20 cellular contexts compared by ENCODE assay signal in the genomic region with DNA sequence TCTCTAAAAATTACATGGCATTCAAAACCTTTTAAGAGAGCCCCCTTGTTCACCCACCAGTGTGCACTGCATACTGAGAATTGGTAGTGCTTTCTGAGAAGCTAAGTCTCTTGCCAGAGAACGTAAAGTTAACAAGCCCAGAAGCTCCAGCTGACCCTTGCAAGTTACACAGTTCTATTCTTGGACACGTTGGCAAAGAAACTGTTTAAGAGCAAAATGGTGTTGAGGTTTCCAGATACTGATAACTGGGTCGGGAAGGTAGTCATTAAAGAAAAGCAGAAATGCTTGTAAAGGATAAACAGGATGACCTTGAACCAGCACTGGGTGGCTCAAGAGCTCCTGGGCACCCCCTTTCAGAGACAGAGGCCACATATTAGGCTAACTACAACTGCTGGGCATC.
DNase-seq lines count a peak whose midpoint lies in the region; ATAC-seq and TF ChIP-seq lines count a peak whose summit lies in the region.
"Had no signal": no experiment of that assay in that cellular context is flagged by ENCODE, and none has a peak within 500 bp of the region (broad histone marks: within the 10 kb centered on the region; RNA-seq: fewer than 3 reads in every experiment).

No MANE protein-coding gene starts in this region.

- H3K27ac ChIP-seq in VCaP (peak overlapping the region; percentile 47), left ventricle myocardium inferior (replicated peaks) (peak overlapping the region; percentile 33), psoas muscle (peak overlapping the region; percentile 88), SJCRH30 (no peak overlapping the region)
- H3K27ac ChIP-seq: C4-2B had no signal

- 19 to 24% (median 23%) methylated on average over 3 of the region's 3 CpGs for WGBS in psoas muscle, 3 donors

- DNase-seq in NCI-H69 (lab: John Stamatoyannopoulos, UW) (peak; percentile 23), left ventricle myocardium inferior (no peak), psoas muscle (no peak), SJCRH30 (no peak), cerebellum (ENCODE audit: low spot score) (no peak)
- DNase-seq in activated effector memory CD4-positive, alpha-beta T cell treated with Interleukin-2 at 50 U/mL for 16 hours: no peak
- DNase-seq: DMS 273 treated with DMSO at 0.1 percent for 48 hours, DND-41, HFFc6, KG1, NCI-H1092, NCI-H146, NCI-H2029 treated with DMSO at 0.1 percent for 48 hours, NCI-H2171, NCI-H526 treated with DMSO at 0.1 percent for 48 hours, SHP77 treated with DMSO at 0.1 percent for 48 hours had no signal

- peaks cover 32% of the 10 kb centered on the region for H3K4me1 ChIP-seq in left ventricle myocardium inferior
- peaks cover 33% of the 10 kb centered on the region for H3K4me1 ChIP-seq in psoas muscle
- no peaks in the 10 kb centered on the region for H3K4me1 ChIP-seq in SJCRH30

- H3K27me3 ChIP-seq in left ventricle myocardium inferior (ENCODE audit: low read depth) (no peaks in the 10 kb centered on the region), psoas muscle (ENCODE audit: insufficient read depth in 3 of 3, low read length in 2 of 3) (no peaks in the 10 kb centered on the region), SJCRH30 (no peaks in the 10 kb centered on the region)

- intact Hi-C loops in left ventricle myocardium inferior (cut with micrococcal nuclease) (no loop called here), psoas muscle (cut with DNase I) (no loop called here)

- H3K9me3 ChIP-seq in left ventricle myocardium inferior (replicated peaks) (no peaks in the 10 kb centered on the region), psoas muscle (no peaks in the 10 kb centered on the region), SJCRH30 (replicated peaks) (no peaks in the 10 kb centered on the region)

- ATAC-seq in psoas muscle (peak in 3 of 4 donors; percentile 57 to 77 (median 61)), HG03521 (IDR thresholded peaks at IDR 0.05; ENCODE audit: unreplicated experiment) (no peak)
- ATAC-seq: SK-N-SH treated with all-trans-retinoic acid at 6 μM for 48 hours had no signal

- TF ChIP-seq CTCF in VCaP (conservative IDR thresholded peaks at IDR 0.05) (no peak), left ventricle myocardium inferior (IDR thresholded peaks at IDR 0.05; ENCODE audit: borderline replicate concordance) (no peak), psoas muscle (IDR thresholded peaks at IDR 0.05) (no peak)

- no peaks in the 10 kb centered on the region for H3K36me3 ChIP-seq in left ventricle myocardium inferior
- no peaks in the 10 kb centered on the region for H3K36me3 ChIP-seq in psoas muscle (ENCODE audit: insufficient read depth in 1 of 2, low read depth in 1 of 2)
- no peaks in the 10 kb centered on the region for H3K36me3 ChIP-seq in SJCRH30

- H3K4me3 ChIP-seq in left ventricle myocardium inferior: no peak overlapping the region
- no peak overlapping the region for H3K4me3 ChIP-seq in psoas muscle
- no peak overlapping the region for H3K4me3 ChIP-seq in SJCRH30
